ENCODE assay signal across 12 cellular contexts in genomic region chr14:55706341-55706684, GRCh38.
"Had no signal": no experiment of that assay in that cellular context is flagged by ENCODE, and none has a peak within 500 bp of the region (broad histone marks: within the 10 kb centered on the region; RNA-seq: fewer than 3 reads in every experiment).

No MANE protein-coding gene starts in this region.

- H3K9me3 ChIP-seq: upper lobe of right lung had no signal

- FAIRE-seq: TTC549 had no signal

- H3K27me3 ChIP-seq: upper lobe of right lung had no signal

- DNase-seq: activated CD4-positive, alpha-beta T cell treated with anti-CD3 and anti-CD28 coated beads, Interleukin-2, amount 10 ng/mL, durations not matched to agents 24 days and 14 days; activated CD8-positive, alpha-beta T cell treated with anti-CD3 and anti-CD28 coated beads for 36 hours; activated naive CD4-positive, alpha-beta T cell; activated naive CD8-positive, alpha-beta T cell treated with anti-CD3 and anti-CD28 coated beads for 36 hours; activated T-cell treated with anti-CD3 and anti-CD28 coated beads, Interleukin-2, amount 50 U/mL, for 1 hour; amniotic stem cell; effector memory CD8-positive, alpha-beta T cell; hippocampal formation; stimulated activated CD4-positive, alpha-beta T cell treated with anti-CD3 and anti-CD28 coated beads, Interleukin-4, amount 100 ng/mL, for 1 hour; SW 1271 had no signal

- ATAC-seq: effector memory CD8-positive, alpha-beta T cell had no signal

- H3K36me3 ChIP-seq: upper lobe of right lung had no signal

- H3K27ac ChIP-seq: upper lobe of right lung had no signal

- H3K4me3 ChIP-seq: upper lobe of right lung had no signal
